ENCODE assay signal across 13 cellular contexts in the genomic region with DNA sequence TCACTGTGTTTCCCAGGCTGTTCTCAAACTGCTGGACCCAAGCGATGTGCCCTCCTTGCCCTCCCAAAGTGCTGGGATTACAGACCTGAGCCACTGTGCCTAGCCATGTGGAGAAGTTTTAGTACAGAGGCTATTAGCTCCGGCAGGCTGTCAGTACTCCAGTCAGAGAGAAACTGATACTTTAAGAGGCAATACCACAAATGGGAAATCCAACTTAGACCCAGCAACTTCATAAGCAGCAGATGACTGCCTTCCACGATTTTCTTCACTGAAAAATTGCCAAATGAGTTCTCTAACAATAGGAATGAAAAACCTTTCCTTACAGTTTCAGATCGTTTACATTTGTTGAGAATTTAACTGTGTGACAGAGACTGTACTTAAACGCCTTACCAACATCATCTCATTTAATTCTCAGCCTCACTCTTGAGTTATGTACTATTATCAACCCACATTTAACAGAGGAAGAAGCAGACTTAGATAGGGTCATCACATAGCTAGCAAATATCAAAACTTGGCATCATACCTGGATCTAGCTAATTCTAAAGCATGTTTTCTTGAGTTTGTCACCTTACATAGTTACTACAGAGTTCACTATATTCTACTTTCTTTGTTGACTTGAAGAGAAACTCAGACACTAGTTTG.
A peak's percentile ranks its signal among the peaks of the same experiment; 100 is the strongest.
DNase-seq lines count a peak whose midpoint lies in the region; ATAC-seq and TF ChIP-seq lines count a peak whose summit lies in the region.
"Had no signal": no experiment of that assay in that cellular context is flagged by ENCODE, and none has a peak within 500 bp of the region (broad histone marks: within the 10 kb centered on the region; RNA-seq: fewer than 3 reads in every experiment).

No MANE protein-coding gene starts in this region.

- H3K27me3 ChIP-seq in suprapubic skin, result no peaks in the 10 kb centered on the region
- no peaks in the 10 kb centered on the region for H3K27me3 ChIP-seq in upper lobe of left lung
- H3K27me3 ChIP-seq: neutrophil had no signal

- peaks cover 5% of the 10 kb centered on the region for H3K4me1 ChIP-seq in suprapubic skin
- peaks cover 0 to 9% (median 0%) of the 10 kb centered on the region in 4 donors for H3K4me1 ChIP-seq in upper lobe of left lung

- TF ChIP-seq EP300 in suprapubic skin (IDR thresholded peaks at IDR 0.05) (no peak), upper lobe of left lung (IDR thresholded peaks at IDR 0.05) (no peak)

- DNase-seq in activated naive CD8-positive, alpha-beta T cell treated with anti-CD3 and anti-CD28 coated beads, Interleukin-2, amount 50 U/mL, for 24 hours, result no peak
- DNase-seq in suprapubic skin (ENCODE audit: low spot score in 2 of 2), result no peak
- DNase-seq in midbrain (lab: John Stamatoyannopoulos, UW), result no peak
- DNase-seq in SHP77 (lab: John Stamatoyannopoulos, UW), result no peak
- DNase-seq in upper lobe of left lung, result no peak
- DNase-seq: CD4-positive, CD25-positive, alpha-beta regulatory T cell; islet precursor cell; NCI-H345 had no signal

- TF ChIP-seq POLR2A in suprapubic skin (IDR thresholded peaks at IDR 0.05), result no peak
- no peak for TF ChIP-seq POLR2A in upper lobe of left lung (IDR thresholded peaks at IDR 0.05)

- H3K9me3 ChIP-seq in suprapubic skin (no peaks in the 10 kb centered on the region), upper lobe of left lung (no peaks in the 10 kb centered on the region)
- H3K9me3 ChIP-seq: neutrophil had no signal

- H3K27ac ChIP-seq in suprapubic skin (no peak overlapping the region), upper lobe of left lung (no peak overlapping the region)
- H3K27ac ChIP-seq: neutrophil, RWPE1 had no signal

- no peaks in the 10 kb centered on the region for H3K27me3 Mint-ChIP-seq in activated naive CD8-positive, alpha-beta T cell treated with anti-CD3 and anti-CD28 coated beads, Interleukin-2, amount 50 U/mL, for 24 hours
- H3K27me3 Mint-ChIP-seq: CD4-positive, CD25-positive, alpha-beta regulatory T cell had no signal

- TF ChIP-seq CTCF in suprapubic skin (IDR thresholded peaks at IDR 0.05), result no peak
- no peak for TF ChIP-seq CTCF in upper lobe of left lung (IDR thresholded peaks at IDR 0.05)

- H3K9me3 Mint-ChIP-seq in activated naive CD8-positive, alpha-beta T cell treated with anti-CD3 and anti-CD28 coated beads, Interleukin-2, amount 50 U/mL, for 24 hours, result no peaks in the 10 kb centered on the region

- H3K4me3 ChIP-seq in suprapubic skin (no peak overlapping the region), upper lobe of left lung (no peak overlapping the region)

- no peak overlapping the region for H3K4me3 Mint-ChIP-seq in activated naive CD8-positive, alpha-beta T cell treated with anti-CD3 and anti-CD28 coated beads, Interleukin-2, amount 50 U/mL, for 24 hours
- H3K4me3 Mint-ChIP-seq: CD4-positive, CD25-positive, alpha-beta regulatory T cell had no signal

- 77% methylated on average over 5 of the region's 5 CpGs for whole genome bisulfite sequencing in suprapubic skin
- WGBS in upper lobe of left lung, 2 donors, result 79 to 83% methylated on average over 5 of the region's 5 CpGs

- peaks cover 18% of the 10 kb centered on the region for H3K36me3 Mint-ChIP-seq in activated naive CD8-positive, alpha-beta T cell treated with anti-CD3 and anti-CD28 coated beads, Interleukin-2, amount 50 U/mL, for 24 hours (ENCODE audit: low read depth)

- no peak overlapping the region for H3K27ac Mint-ChIP-seq in activated naive CD8-positive, alpha-beta T cell treated with anti-CD3 and anti-CD28 coated beads, Interleukin-2, amount 50 U/mL, for 24 hours

- H3K36me3 ChIP-seq in suprapubic skin (no peaks in the 10 kb centered on the region), upper lobe of left lung (no peaks in the 10 kb centered on the region)
- H3K36me3 ChIP-seq: neutrophil had no signal

- peaks cover 23% of the 10 kb centered on the region for H3K4me1 Mint-ChIP-seq in activated naive CD8-positive, alpha-beta T cell treated with anti-CD3 and anti-CD28 coated beads, Interleukin-2, amount 50 U/mL, for 24 hours

- ATAC-seq in GM18517 (IDR thresholded peaks at IDR 0.05; ENCODE audit: unreplicated experiment) (peak; percentile 86), GM21367 (IDR thresholded peaks at IDR 0.05; ENCODE audit: unreplicated experiment) (peak; percentile 78), HG02973 (IDR thresholded peaks at IDR 0.05; ENCODE audit: unreplicated experiment) (peak; percentile 89), upper lobe of left lung (ENCODE audit: low FRiP score in 2 of 2) (no peak)
- peak; percentile 49 for ATAC-seq in activated naive CD8-positive, alpha-beta T cell treated with anti-CD3 and anti-CD28 coated beads, Interleukin-2, amount 50 U/mL, for 24 hours

Comparison
In these comparisons a context has a peak if more than half of its experiments do, and no peak if none do; other contexts are left out.
1. ATAC-seq: peak in GM18517 (single experiment), GM21367 (single experiment), HG02973 (single experiment) and activated naive CD8-positive, alpha-beta T cell treated with anti-CD3 and anti-CD28 coated beads, Interleukin-2, amount 50 U/mL, for 24 hours (single experiment); none in upper lobe of left lung (0 of 2).